In genomic region chr3:186239321-186239720, GRCh38 we compare ENCODE assay signal across 11 cellular contexts.
DNase-seq lines count a peak whose midpoint lies in the region; ATAC-seq and TF ChIP-seq lines count a peak whose summit lies in the region.
"Had no signal": no experiment of that assay in that cellular context is flagged by ENCODE, and none has a peak within 500 bp of the region (broad histone marks: within the 10 kb centered on the region; RNA-seq: fewer than 3 reads in every experiment).

No MANE protein-coding gene starts in this region.

- TF ChIP-seq CTCF in CD4-positive, alpha-beta T cell (IDR thresholded peaks at IDR 0.05): no peak

- H3K36me3 Mint-ChIP-seq in CD4-positive, alpha-beta T cell (ENCODE audit: low read depth): no peaks in the 10 kb centered on the region

- no peak overlapping the region for H3K27ac ChIP-seq in CD4-positive, alpha-beta T cell (ENCODE audit: low read depth, low read length)
- H3K27ac ChIP-seq: vagina had no signal

- peaks cover 7% of the 10 kb centered on the region for H3K27me3 Mint-ChIP-seq in CD4-positive, alpha-beta T cell

- in situ Hi-C loops in G401 (cut with HindIII; ENCODE audit: low sequenced_read_pairs): no loop called here

- no peaks in the 10 kb centered on the region for H3K9me3 Mint-ChIP-seq in CD4-positive, alpha-beta T cell

- no peaks in the 10 kb centered on the region for H3K9me3 ChIP-seq in CD4-positive, alpha-beta T cell (ENCODE audit: control insufficient read depth, low read length)
- H3K9me3 ChIP-seq: vagina had no signal

- H3K4me1 Mint-ChIP-seq in CD4-positive, alpha-beta T cell (ENCODE audit: low read depth): peaks cover 17% of the 10 kb centered on the region

- CTCF ChIA-PET in CD4-positive, alpha-beta T cell (lab: Charles Lee): no interaction called here

- H3K27me3 ChIP-seq in CD4-positive, alpha-beta T cell (ENCODE audit: control insufficient read depth, insufficient read depth, low read length): no peaks in the 10 kb centered on the region
- H3K27me3 ChIP-seq: vagina had no signal

- ATAC-seq in HG03439 (IDR thresholded peaks at IDR 0.05; ENCODE audit: unreplicated experiment): no peak
- no peak for ATAC-seq in CD4-positive, alpha-beta T cell (ENCODE audit: poor library complexity)

- H3K4me3 Mint-ChIP-seq in CD4-positive, alpha-beta T cell: no peak overlapping the region

- intact Hi-C loops in CD4-positive, alpha-beta T cell (cut with DNase I, micrococcal nuclease): no loop called here

- POLR2A ChIA-PET in CD4-positive, alpha-beta T cell (lab: Charles Lee): no interaction called here

- DNase-seq in G401 (ENCODE audit: low spot score) (peak; percentile 91), NCI-H1092 (lab: John Stamatoyannopoulos, UW) (peak; percentile 24), astrocyte of the hippocampus (ENCODE audit: low read depth, low spot score) (peak; percentile 72), iris pigment epithelial cell (ENCODE audit: low read depth) (peak; percentile 48)
- DNase-seq in activated naive CD4-positive, alpha-beta T cell treated with anti-CD3 and anti-CD28 coated beads, Interleukin-2, amount 50 U/mL, for 16 hours: no peak
- no peak for DNase-seq in CD4-positive, alpha-beta T cell
- DNase-seq in stimulated activated CD4-positive, alpha-beta T cell treated with anti-CD3 and anti-CD28 coated beads, Interleukin-2, amount 100 ng/mL, for 24 hours: no peak
- DNase-seq: activated CD8-positive, alpha-beta memory T cell treated with anti-CD3 and anti-CD28 coated beads, Interleukin-2, amount 50 U/mL, for 4 hours; stimulated activated CD4-positive, alpha-beta T cell treated with anti-CD3 and anti-CD28 coated beads, Interleukin-4, amount 100 ng/mL, for 24 hours had no signal

- H3K27ac Mint-ChIP-seq in CD4-positive, alpha-beta T cell: no peak overlapping the region

Comparison
In these comparisons a context has a peak if more than half of its experiments do, and no peak if none do; other contexts are left out.
1. DNase-seq: peak in G401 (single experiment), NCI-H1092 (single experiment), astrocyte of the hippocampus (single experiment) and iris pigment epithelial cell (single experiment); none in activated naive CD4-positive, alpha-beta T cell treated with anti-CD3 and anti-CD28 coated beads, Interleukin-2, amount 50 U/mL, for 16 hours (single experiment), CD4-positive, alpha-beta T cell (0 of 10) and stimulated activated CD4-positive, alpha-beta T cell treated with anti-CD3 and anti-CD28 coated beads, Interleukin-2, amount 100 ng/mL, for 24 hours (0 of 2).